In the genomic region with DNA sequence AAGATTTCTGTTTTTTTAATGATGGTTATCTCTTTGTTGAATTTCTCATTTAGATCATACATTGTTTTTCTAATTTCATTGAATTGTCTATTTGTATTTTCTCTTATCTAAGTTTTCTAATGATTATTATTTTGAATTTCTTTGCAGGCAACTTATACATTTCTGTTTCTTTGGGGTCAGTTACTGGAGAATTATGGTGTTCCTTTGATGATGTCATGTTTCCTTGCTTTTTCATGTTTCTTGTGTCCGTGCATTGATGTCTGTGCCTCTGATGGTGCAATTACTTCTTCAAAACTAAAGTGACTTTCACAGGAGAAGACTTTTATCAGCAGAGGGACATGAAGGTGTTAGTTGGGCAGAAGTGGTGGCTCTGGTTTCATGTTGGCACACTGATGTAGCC, we compare ENCODE assay signal across 34 cellular contexts.
"Had no signal": no experiment of that assay in that cellular context is flagged by ENCODE, and none has a peak within 500 bp of the region (broad histone marks: within the 10 kb centered on the region; RNA-seq: fewer than 3 reads in every experiment).

No MANE protein-coding gene starts in this region.

- H3K4me3 ChIP-seq: MG63 had no signal

- H3K36me3 ChIP-seq: MG63 had no signal

- H3K27me3 ChIP-seq: MG63 had no signal

- H3K9me3 ChIP-seq: MG63 had no signal

- DNase-seq: Kasumi-1, MG63, MM.1S, MV-4-11, NCI-H1048, NCI-H1092, NCI-H1092 treated with DMSO at 0.1 percent for 48 hours, NCI-H1105, NCI-H1105 treated with DMSO at 0.1 percent for 48 hours, NCI-H1417, NCI-H1417 treated with DMSO at 0.1 percent for 48 hours, NCI-H1436, NCI-H1436 treated with DMSO at 0.1 percent for 48 hours, NCI-H146, NCI-H1694, NCI-H1694 treated with DMSO at 0.1 percent for 48 hours, NCI-H187, NCI-H187 treated with DMSO at 0.1 percent for 48 hours, NCI-H1930, NCI-H2029, NCI-H2029 treated with DMSO at 0.1 percent for 48 hours, NCI-H2081, NCI-H2081 treated with DMSO at 0.1 percent for 48 hours, NCI-H2107, NCI-H2171, NCI-H2171 treated with DMSO at 0.1 percent for 48 hours, NCI-H2227 treated with DMSO at 0.1 percent for 48 hours, NCI-H226, NCI-H345, NCI-H446, NCI-H446 treated with DMSO at 0.1 percent for 48 hours, NCI-H510A, NCI-H510A treated with DMSO at 0.1 percent for 48 hours, NCI-H524 had no signal
